25 cellular contexts compared by ENCODE assay signal in the genomic region with DNA sequence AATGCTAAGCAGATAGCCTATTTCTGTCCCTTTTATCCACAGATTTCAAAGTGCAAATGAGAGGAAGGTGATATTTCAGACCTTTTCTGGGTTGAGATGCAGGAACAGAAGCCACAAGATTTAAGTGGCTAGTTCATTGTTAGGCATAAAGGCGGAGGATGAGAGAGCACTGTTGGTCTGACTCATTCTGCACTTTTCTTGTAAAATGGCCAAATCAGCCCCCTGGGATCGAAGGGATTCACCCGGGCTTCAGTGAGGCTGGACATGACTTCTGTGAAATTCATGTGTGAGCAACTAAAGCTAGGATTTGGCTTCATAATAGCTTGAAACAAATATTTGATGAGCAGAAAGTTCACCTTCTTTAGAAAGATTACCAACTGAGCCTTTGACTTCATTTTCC.
DNase-seq lines count a peak whose midpoint lies in the region; ATAC-seq and TF ChIP-seq lines count a peak whose summit lies in the region.
"Had no signal": no experiment of that assay in that cellular context is flagged by ENCODE, and none has a peak within 500 bp of the region (broad histone marks: within the 10 kb centered on the region; RNA-seq: fewer than 3 reads in every experiment).

No MANE protein-coding gene starts in this region.

- no peak for TF ChIP-seq POLR2A in breast epithelium (IDR thresholded peaks at IDR 0.05)

- no peak overlapping the region for H3K4me3 Mint-ChIP-seq in MCF 10A (ENCODE audit: unreplicated experiment)
- H3K4me3 Mint-ChIP-seq: activated naive CD8-positive, alpha-beta T cell treated with anti-CD3 and anti-CD28 coated beads, Interleukin-2, amount 50 U/mL, for 24 hours; B cell; brain; IgD-negative memory B cell; memory B cell; naive thymus-derived CD4-positive, alpha-beta T cell had no signal

- no peaks in the 10 kb centered on the region for H3K4me1 ChIP-seq in breast epithelium
- H3K4me1 ChIP-seq: gastrocnemius medialis, upper lobe of left lung had no signal

- no peak for TF ChIP-seq CTCF in MCF 10A (IDR thresholded peaks at IDR 0.05; ENCODE audit: unreplicated experiment)
- TF ChIP-seq CTCF in breast epithelium (IDR thresholded peaks at IDR 0.05) = no peak

- H3K36me3 Mint-ChIP-seq in MCF 10A (ENCODE audit: insufficient read depth, unreplicated experiment) = peaks cover 95% of the 10 kb centered on the region
- H3K36me3 Mint-ChIP-seq: IgD-negative memory B cell; memory B cell; naive thymus-derived CD4-positive, alpha-beta T cell had no signal

- DNase-seq in MCF 10A (ENCODE audit: unreplicated experiment) = peak; percentile 15
- no peak for DNase-seq in breast epithelium (ENCODE audit: low spot score in 2 of 2)
- DNase-seq in astrocyte of the hippocampus (ENCODE audit: low read depth, low spot score) = peak; percentile 52
- DNase-seq in hepatic stellate cell (ENCODE audit: low spot score) = peak; percentile 26
- peak; percentile 40 for DNase-seq in smooth muscle cell of the brain vasculature (ENCODE audit: low read depth, low spot score)
- DNase-seq in GDM1 (lab: John Stamatoyannopoulos, UW) = no peak
- no peak for DNase-seq in caudate nucleus (lab: John Stamatoyannopoulos, UW)
- DNase-seq: activated CD4-positive, alpha-beta T cell treated with anti-CD3 and anti-CD28 coated beads, Interleukin-2, amount 50 U/mL, for 48 hours; activated CD4-positive, CD25-positive, alpha-beta regulatory T cell; activated gamma-delta T cell; activated naive CD8-positive, alpha-beta T cell treated with anti-CD3 and anti-CD28 coated beads, Interleukin-2, amount 50 U/mL, for 24 hours; naive thymus-derived CD4-positive, alpha-beta T cell; NCI-H1694; NCI-H774; stimulated activated CD4-positive, alpha-beta T cell treated with anti-CD3 and anti-CD28 coated beads, Interleukin-15, amount 100 ng/mL, for 24 hours; upper lobe of left lung had no signal

- POLR2A ChIA-PET in MCF 10A (lab: Yijun Ruan, JAX) = interaction anchor here (0.7 kb wide), 2 partner anchors 11 to 185 kb away, joined by 3 to 4 read pairs; no protein-coding TSS in a partner anchor

- no peak overlapping the region for H3K27ac ChIP-seq in breast epithelium
- H3K27ac ChIP-seq in caudate nucleus (ENCODE audit: low read depth, low read length) = no peak overlapping the region
- H3K27ac ChIP-seq: 22Rv1, coronary artery, gastrocnemius medialis, upper lobe of left lung had no signal

- H3K27ac Mint-ChIP-seq in MCF 10A (ENCODE audit: low read depth, unreplicated experiment) = no peak overlapping the region
- H3K27ac Mint-ChIP-seq: activated naive CD8-positive, alpha-beta T cell treated with anti-CD3 and anti-CD28 coated beads, Interleukin-2, amount 50 U/mL, for 24 hours; B cell; brain; IgD-negative memory B cell; memory B cell; naive thymus-derived CD4-positive, alpha-beta T cell had no signal

- no peaks in the 10 kb centered on the region for H3K9me3 Mint-ChIP-seq in MCF 10A (ENCODE audit: unreplicated experiment)
- H3K9me3 Mint-ChIP-seq: activated naive CD8-positive, alpha-beta T cell treated with anti-CD3 and anti-CD28 coated beads, Interleukin-2, amount 50 U/mL, for 24 hours; IgD-negative memory B cell; memory B cell had no signal

- BruUV-seq in MCF 10A (replicated peaks; lab: Mats Ljungman, UMichigan) = no TSS peak

- ATAC-seq in HG02759 (IDR thresholded peaks at IDR 0.05; ENCODE audit: unreplicated experiment) = no peak
- ATAC-seq: activated naive CD8-positive, alpha-beta T cell treated with anti-CD3 and anti-CD28 coated beads, Interleukin-2, amount 50 U/mL, for 24 hours; gastrocnemius medialis; naive thymus-derived CD4-positive, alpha-beta T cell; SK-N-SH treated with all-trans-retinoic acid at 6 μM for 48 hours had no signal

- H3K4me3 ChIP-seq in breast epithelium = no peak overlapping the region
- H3K4me3 ChIP-seq: coronary artery, gastrocnemius medialis, upper lobe of left lung had no signal

- CTCF ChIA-PET in MCF 10A (lab: Yijun Ruan, JAX) = no interaction called here

- peaks cover 0 to 6% of the 10 kb centered on the region in 2 donors for H3K27me3 ChIP-seq in breast epithelium
- H3K27me3 ChIP-seq: gastrocnemius medialis, upper lobe of left lung had no signal

- no peaks in the 10 kb centered on the region for H3K9me3 ChIP-seq in breast epithelium
- H3K9me3 ChIP-seq: gastrocnemius medialis, upper lobe of left lung had no signal

- no peaks in the 10 kb centered on the region for H3K27me3 Mint-ChIP-seq in MCF 10A (ENCODE audit: insufficient read depth, unreplicated experiment)
- H3K27me3 Mint-ChIP-seq: IgD-negative memory B cell had no signal

- no peaks in the 10 kb centered on the region for H3K36me3 ChIP-seq in breast epithelium
- H3K36me3 ChIP-seq: upper lobe of left lung had no signal

- no peaks in the 10 kb centered on the region for H3K4me1 Mint-ChIP-seq in MCF 10A (ENCODE audit: insufficient read depth, unreplicated experiment)
- H3K4me1 Mint-ChIP-seq: activated naive CD8-positive, alpha-beta T cell treated with anti-CD3 and anti-CD28 coated beads, Interleukin-2, amount 50 U/mL, for 24 hours; B cell; IgD-negative memory B cell; memory B cell; naive thymus-derived CD4-positive, alpha-beta T cell had no signal

- intact Hi-C loops in MCF 10A (cut with micrococcal nuclease) = no loop called here
- intact Hi-C loops in breast epithelium (cut with DNase I; ENCODE audit: low total_unique reads) = no loop called here

Comparison
In these comparisons a context has a peak if more than half of its experiments do, and no peak if none do; other contexts are left out.
1. DNase-seq: peak in MCF 10A (single experiment), astrocyte of the hippocampus (single experiment), hepatic stellate cell (single experiment) and smooth muscle cell of the brain vasculature (single experiment); none in breast epithelium (0 of 2), GDM1 (single experiment) and caudate nucleus (0 of 61).